Comparison of ENCODE assay signal across 17 cellular contexts in the genomic region with DNA sequence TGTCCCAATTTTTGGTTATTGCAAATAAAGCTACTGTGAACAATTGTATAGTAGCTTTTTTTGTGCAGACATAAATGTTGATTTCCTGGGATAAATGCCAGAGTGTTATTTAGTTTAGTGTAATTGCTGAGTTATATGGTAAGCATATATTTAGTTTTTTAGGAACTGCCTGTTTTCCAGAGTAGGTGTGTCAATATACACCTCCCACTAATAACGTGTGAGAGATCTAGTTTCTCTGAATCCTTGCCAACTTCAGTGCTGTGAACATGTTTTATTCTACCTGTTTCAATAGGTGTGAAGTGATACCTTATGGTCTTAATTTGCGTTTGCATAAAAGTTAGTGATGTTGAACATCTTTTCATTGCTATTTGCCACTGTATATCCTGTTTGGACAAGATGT. TPM values are rescaled to one million over a fixed set of nuclear protein-coding genes. Genes with fewer than 3 reads are reported as not detected.
DNase-seq lines count a peak whose midpoint lies in the region; FAIRE-seq and TF ChIP-seq lines count a peak whose summit lies in the region.
"Had no signal": no experiment of that assay in that cellular context is flagged by ENCODE, and none has a peak within 500 bp of the region (broad histone marks: within the 10 kb centered on the region; RNA-seq: fewer than 3 reads in every experiment).

No MANE protein-coding gene starts in this region.

- H3K27ac ChIP-seq in colonic mucosa (peak overlapping the region; percentile 13), RWPE1 (no peak overlapping the region)
- H3K27ac ChIP-seq: BLaER1 treated with 17β-estradiol and CSF1 and Interleukin-3, amounts not matched to agents 10 nM and 100 nM; GM23248 had no signal

- peaks cover 6% of the 10 kb centered on the region for H3K4me1 ChIP-seq in colonic mucosa
- H3K4me1 ChIP-seq: BLaER1 treated with 17β-estradiol and CSF1 and Interleukin-3, amounts not matched to agents 10 nM and 100 nM had no signal

- H3K36me3 ChIP-seq in colonic mucosa = no peaks in the 10 kb centered on the region
- H3K36me3 ChIP-seq: BLaER1 treated with 17β-estradiol and CSF1 and Interleukin-3, amounts not matched to agents 10 nM and 100 nM had no signal

- TF ChIP-seq CTCF in colonic mucosa (IDR thresholded peaks at IDR 0.05) = no peak
- no peak for TF ChIP-seq CTCF in RWPE1 (conservative IDR thresholded peaks at IDR 0.05; ENCODE audit: low read depth)

- no peak for FAIRE-seq in HTR-8/SVneo (lab: Jason Lieb, UNC)
- FAIRE-seq: GM12878, GM18507, H54 had no signal

- intact Hi-C loops in colonic mucosa (cut with DNase I) = loop anchor here (5.0 kb wide), 1 partner anchor 40 kb away; no protein-coding TSS in a partner anchor

- H3K9ac ChIP-seq in colonic mucosa (ENCODE audit: low read depth in 2 of 2, low read length in 2 of 2) = no peak overlapping the region
- H3K9ac ChIP-seq: BLaER1 treated with 17β-estradiol and CSF1 and Interleukin-3, amounts not matched to agents 10 nM and 100 nM; GM23248 had no signal

- no peak overlapping the region for H3K4me3 ChIP-seq in colonic mucosa
- H3K4me3 ChIP-seq: BLaER1 treated with 17β-estradiol and CSF1 and Interleukin-3, amounts not matched to agents 10 nM and 100 nM; GM12878; GM23248 had no signal

- peak; percentile 3 for DNase-seq in NCI-H2107 treated with DMSO at 0.1 percent for 48 hours (lab: John Stamatoyannopoulos, UW; ENCODE audit: unreplicated experiment)
- no peak for DNase-seq in NCI-H2107 (lab: John Stamatoyannopoulos, UW)
- DNase-seq in NCI-H69 (lab: John Stamatoyannopoulos, UW) = peak; percentile 7
- DNase-seq in colonic mucosa = no peak
- DNase-seq in COLO668 (lab: John Stamatoyannopoulos, UW; ENCODE audit: unreplicated experiment) = no peak
- no peak for DNase-seq in RWPE1 (ENCODE audit: low spot score)
- DNase-seq in HTR-8/SVneo (ENCODE audit: insufficient read length, low spot score) = no peak
- DNase-seq: 8988T; ACHN; CD4-positive, CD25-positive, alpha-beta regulatory T cell; DMS79; GM23248 had no signal

- CTCF ChIA-PET in RWPE1 (lab: Yijun Ruan, JAX) = no interaction called here

- POLR2A ChIA-PET in RWPE1 (lab: Yijun Ruan, JAX; ENCODE audit: low non-redundant PET) = no interaction called here

- no peaks in the 10 kb centered on the region for H3K27me3 ChIP-seq in colonic mucosa

- no peaks in the 10 kb centered on the region for H3K9me3 ChIP-seq in colonic mucosa
- H3K9me3 ChIP-seq: BLaER1 treated with 17β-estradiol and CSF1 and Interleukin-3, amounts not matched to agents 10 nM and 100 nM had no signal

RNA-seq across cellular contexts. Expression of gene OR2S2, which starts 9.1 kb away (rescaled TPM):
- not detected for total RNA-seq in colonic mucosa
- total RNA-seq: CD4-positive, CD25-positive, alpha-beta regulatory T cell; G401; GM12878 had no signal

RNA-seq across cellular contexts. Expression of gene SPAAR, which starts 57.8 kb away (rescaled TPM):
- 1 to 10 TPM; 1.1 to 2.6 TPM for total RNA-seq in colonic mucosa
- total RNA-seq: CD4-positive, CD25-positive, alpha-beta regulatory T cell; GM12878; GM23248 had no signal

Comparison
In these comparisons a context has a peak if more than half of its experiments do, and no peak if none do; other contexts are left out.
1. DNase-seq: peak in NCI-H2107 treated with DMSO at 0.1 percent for 48 hours (single experiment) and NCI-H69 (single experiment); none in NCI-H2107 (single experiment), colonic mucosa (single experiment), COLO668 (single experiment), RWPE1 (single experiment) and HTR-8/SVneo (single experiment).